19 cellular contexts compared by ENCODE assay signal in genomic region chr1:98355656-98356384, GRCh38.
DNase-seq lines count a peak whose midpoint lies in the region; ATAC-seq, FAIRE-seq and TF ChIP-seq lines count a peak whose summit lies in the region.
"Had no signal": no experiment of that assay in that cellular context is flagged by ENCODE, and none has a peak within 500 bp of the region (broad histone marks: within the 10 kb centered on the region; RNA-seq: fewer than 3 reads in every experiment).

No MANE protein-coding gene starts in this region.

- CTCF ChIA-PET in A549 (lab: Yijun Ruan, JAX) (no interaction called here), RWPE1 (lab: Yijun Ruan, JAX) (no interaction called here)

- H3K4me1 ChIP-seq in A549 = peaks cover 8% of the 10 kb centered on the region; the same call in 1 of the 3 replicates
- H3K4me1 ChIP-seq: gastrocnemius medialis had no signal

- H3K4me3 ChIP-seq in A549 = no peak overlapping the region
- H3K4me3 ChIP-seq in foreskin fibroblast (ENCODE audit: low read depth in 1 of 2, low read length in 2 of 2) = no peak overlapping the region
- H3K4me3 ChIP-seq: gastrocnemius medialis had no signal

- H3K27ac ChIP-seq in A549 (0 out of 6 replicates have a peak overlapping the region, but pooled peaks of 1 of the 2 experiments have one; percentile 27), RWPE1 (no peak overlapping the region)
- H3K27ac ChIP-seq: gastrocnemius medialis had no signal

- no peak for TF ChIP-seq POLR2A in A549 (IDR thresholded peaks at IDR 0.05; ENCODE audit: low read length)

- POLR2A ChIA-PET in A549 (lab: Yijun Ruan, JAX) = no interaction called here
- POLR2A ChIA-PET in RWPE1 (lab: Yijun Ruan, JAX; ENCODE audit: low non-redundant PET) = no interaction called here

- H3K4me1 Mint-ChIP-seq in HFFc6 (ENCODE audit: low read depth) (peaks cover 46% of the 10 kb centered on the region), CD14-positive monocyte (peaks cover 2% of the 10 kb centered on the region)
- H3K4me1 Mint-ChIP-seq: T-helper 17 cell had no signal

- H3K9me3 ChIP-seq in A549 = no peaks in the 10 kb centered on the region
- H3K9me3 ChIP-seq: gastrocnemius medialis had no signal

- intact Hi-C loops in CD14-positive monocyte (cut with micrococcal nuclease) = no loop called here

- H3K36me3 Mint-ChIP-seq in HFFc6 (ENCODE audit: low read depth) (peaks cover 5% of the 10 kb centered on the region; the same call in 1 of the 2 replicates), CD14-positive monocyte (peaks cover 0 to 2% of the 10 kb centered on the region in 2 donors)
- H3K36me3 Mint-ChIP-seq in activated naive CD4-positive, alpha-beta T cell treated with anti-CD3 and anti-CD28 coated beads, Interleukin-2, amount 50 U/mL, for 72 hours = no peaks in the 10 kb centered on the region
- H3K36me3 Mint-ChIP-seq: CD8-positive, alpha-beta T cell had no signal

- H3K27me3 Mint-ChIP-seq in HFFc6 (ENCODE audit: insufficient read depth) = peaks cover 1% of the 10 kb centered on the region; the same call in 1 of the 2 replicates
- H3K27me3 Mint-ChIP-seq in CD14-positive monocyte (ENCODE audit: low read depth in 3 of 3) = peaks cover 0 to 2% (median 0%) of the 10 kb centered on the region in 3 donors
- H3K27me3 Mint-ChIP-seq: T-helper 17 cell had no signal

- peak overlapping the region; percentile 31; the same call in 1 of the 3 replicates for H3K4me2 ChIP-seq in A549

- TF ChIP-seq EP300 in A549 (IDR thresholded peaks at IDR 0.05) = no peak

- TF ChIP-seq CTCF in A549 (IDR thresholded peaks at IDR 0.05) = no peak
- TF ChIP-seq CTCF in HFFc6 (IDR thresholded peaks at IDR 0.05) = no peak
- no peak for TF ChIP-seq CTCF in RWPE1 (conservative IDR thresholded peaks at IDR 0.05; ENCODE audit: low read depth)
- TF ChIP-seq CTCF in foreskin fibroblast (IDR thresholded peaks at IDR 0.05; ENCODE audit: low read depth, low read length) = no peak
- no peak for TF ChIP-seq CTCF in CD14-positive monocyte (IDR thresholded peaks at IDR 0.05)

- no peak for FAIRE-seq in A549 (lab: Jason Lieb, UNC)

- ATAC-seq in A549 = no peak
- ATAC-seq in activated naive CD4-positive, alpha-beta T cell treated with anti-CD3 and anti-CD28 coated beads, Interleukin-2, amount 50 U/mL, for 72 hours = no peak
- ATAC-seq: activated CD8-positive, alpha-beta memory T cell treated with anti-CD3 and anti-CD28 coated beads, Interleukin-2, amount 10 ng/mL, durations not matched to agents 7 days and 5 days; CD8-positive, alpha-beta T cell; gastrocnemius medialis; HCT116; stimulated activated naive CD8-positive, alpha-beta T cell treated with anti-CD3 and anti-CD28 coated beads, Interleukin-15, Interleukin-2, amounts not matched to agents 100 U/mL and 50 U/mL, for 24 hours; T-helper 17 cell had no signal

- H3K27ac Mint-ChIP-seq in HFFc6 (no peak overlapping the region), CD14-positive monocyte (no peak overlapping the region)
- H3K27ac Mint-ChIP-seq in activated naive CD4-positive, alpha-beta T cell treated with anti-CD3 and anti-CD28 coated beads, Interleukin-2, amount 50 U/mL, for 72 hours = no peak overlapping the region
- H3K27ac Mint-ChIP-seq: activated CD8-positive, alpha-beta memory T cell treated with anti-CD3 and anti-CD28 coated beads, Interleukin-2, amount 10 ng/mL, durations not matched to agents 7 days and 5 days; CD8-positive, alpha-beta T cell; T-helper 17 cell had no signal

- no peaks in the 10 kb centered on the region for H3K9me3 Mint-ChIP-seq in HFFc6
- peaks cover 5 to 19% (median 11%) of the 10 kb centered on the region in 7 donors for H3K9me3 Mint-ChIP-seq in CD14-positive monocyte
- peaks cover 0 to 6% of the 10 kb centered on the region in 2 donors for H3K9me3 Mint-ChIP-seq in activated naive CD4-positive, alpha-beta T cell treated with anti-CD3 and anti-CD28 coated beads, Interleukin-2, amount 50 U/mL, for 72 hours
- H3K9me3 Mint-ChIP-seq: CD8-positive, alpha-beta T cell had no signal

- DNase-seq in A549 (ENCODE audit: low read depth in 1 of 2, low spot score in 1 of 2) = peak in 1 of 2 experiments; percentile 17
- peak; percentile 3 for DNase-seq in HFFc6
- peak; percentile 30 for DNase-seq in RWPE1 (ENCODE audit: low spot score)
- DNase-seq in foreskin fibroblast = peak; percentile 51 to 66
- no peak for DNase-seq in HuH-7.5 (ENCODE audit: low spot score)
- DNase-seq in CD14-positive monocyte (ENCODE audit: low spot score) = no peak
- no peak for DNase-seq in GM19238 (ENCODE audit: insufficient read length, low spot score)
- DNase-seq in activated naive CD4-positive, alpha-beta T cell treated with anti-CD3 and anti-CD28 coated beads, Interleukin-2, amount 50 U/mL, for 72 hours (ENCODE audit: low spot score in 2 of 2) = no peak
- DNase-seq: activated CD8-positive, alpha-beta memory T cell treated with anti-CD3 and anti-CD28 coated beads, Interleukin-2, amount 10 ng/mL, durations not matched to agents 7 days and 5 days; amygdala; CD8-positive, alpha-beta T cell; cerebellar nuclear complex; gastrocnemius medialis; NCI-H1092; Right ventricle myocardium superior; stimulated activated CD4-positive, alpha-beta T cell treated with anti-CD3 and anti-CD28 coated beads, Interleukin-12 subunit alpha, Interleukin-12 subunit beta, amount 100 ng/mL, for 4 hours; stimulated activated naive CD8-positive, alpha-beta T cell treated with anti-CD3 and anti-CD28 coated beads, Interleukin-15, Interleukin-2, amounts not matched to agents 100 U/mL and 50 U/mL, for 24 hours; T-helper 17 cell had no signal

- no peak for TF ChIP-seq RAD21 in A549 (conservative IDR thresholded peaks at IDR 0.05 in 1 of 2, IDR thresholded peaks at IDR 0.05 in 1 of 2)

- H3K4me3 Mint-ChIP-seq in HFFc6 = no peak overlapping the region
- no peak overlapping the region for H3K4me3 Mint-ChIP-seq in CD14-positive monocyte
- H3K4me3 Mint-ChIP-seq: activated CD8-positive, alpha-beta memory T cell treated with anti-CD3 and anti-CD28 coated beads, Interleukin-2, amount 10 ng/mL, durations not matched to agents 7 days and 5 days; CD8-positive, alpha-beta T cell; T-helper 17 cell had no signal

- WGBS in A549 (ENCODE audit: missing lambda C conversion rate) = 53% methylated on average over 3 of the region's 3 CpGs

TF ChIP-seq in A549, 52 proteins besides CTCF, POLR2A, EP300 and RAD21:
- no peak for TF ChIP-seq ZSCAN20 (CRISPR knock-in tag; IDR thresholded peaks at IDR 0.05)
- no peak for TF ChIP-seq GATA3 (IDR thresholded peaks at IDR 0.05; ENCODE audit: borderline replicate concordance)
TF ChIP-seq in A549: peak in this region for 0.

Comparison
In these comparisons a context has a peak if more than half of its experiments do, and no peak if none do; other contexts are left out.
1. DNase-seq: peak in HFFc6 (single experiment), RWPE1 (single experiment) and foreskin fibroblast (2 of 2); none in HuH-7.5 (single experiment), CD14-positive monocyte (single experiment), GM19238 (single experiment) and activated naive CD4-positive, alpha-beta T cell treated with anti-CD3 and anti-CD28 coated beads, Interleukin-2, amount 50 U/mL, for 72 hours (0 of 2).